In the genomic region with DNA sequence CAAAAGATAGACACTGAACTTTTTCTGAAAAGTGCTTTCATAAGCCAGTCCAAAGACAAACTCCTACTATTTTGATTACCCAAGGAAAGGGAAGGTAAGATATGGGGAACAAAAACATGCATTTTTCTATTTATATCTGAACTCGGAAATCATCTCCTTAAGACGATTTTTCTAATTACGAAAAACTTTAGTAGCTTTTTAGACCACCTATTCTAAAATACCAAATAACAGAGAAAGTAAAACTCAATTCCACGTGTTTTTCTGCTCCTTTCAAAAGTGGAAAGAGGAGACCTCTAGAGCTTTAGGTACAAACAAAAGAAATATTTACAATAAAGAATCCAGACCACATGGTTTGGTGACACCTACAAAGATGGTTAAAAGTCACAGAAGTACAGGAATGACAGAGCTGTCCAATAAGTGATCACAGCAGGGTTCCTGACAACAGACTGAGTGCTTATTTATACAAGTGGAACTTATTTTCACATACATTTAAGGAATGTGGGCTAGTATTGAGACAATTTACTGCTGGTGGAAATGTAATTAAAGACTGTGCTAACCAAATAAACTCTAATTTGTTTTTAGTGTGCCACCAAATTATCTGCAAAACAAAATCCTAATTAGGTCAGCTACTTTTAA, we compare ENCODE assay signal across 8 cellular contexts. TPM values are rescaled to one million over a fixed set of nuclear protein-coding genes. Genes with fewer than 3 reads are reported as not detected.
DNase-seq lines count a peak whose midpoint lies in the region; ATAC-seq lines count a peak whose summit lies in the region.

No MANE protein-coding gene starts in this region.

- ATAC-seq in HG02973 (IDR thresholded peaks at IDR 0.05; ENCODE audit: unreplicated experiment) = no peak

- DNase-seq in H4 (ENCODE audit: low spot score) (peak; percentile 19), SK-N-MC (ENCODE audit: low read depth, low spot score) (no peak), middle frontal gyrus (ENCODE audit: extremely low spot score, low spot score) (no peak), NCI-H1048 (lab: John Stamatoyannopoulos, UW) (no peak), head of caudate nucleus (no peak)

- H3K4me1 ChIP-seq in iPS-15b (ENCODE audit: control insufficient read depth, insufficient read depth, low read length) (peaks cover 18% of the 10 kb centered on the region), skeletal muscle satellite cell (ENCODE audit: control insufficient read depth, insufficient read depth, low read length) (peaks cover 33% of the 10 kb centered on the region)

- H3K4me2 ChIP-seq in skeletal muscle satellite cell (ENCODE audit: low read length) = peak overlapping the region; percentile 88

- H3K36me3 ChIP-seq in SK-N-MC (ENCODE audit: insufficient read depth, low read length) (peaks cover 18% of the 10 kb centered on the region), iPS-15b (ENCODE audit: control insufficient read depth, insufficient read depth, low read length) (no peaks in the 10 kb centered on the region), skeletal muscle satellite cell (ENCODE audit: insufficient read depth, low read length) (peaks cover 6% of the 10 kb centered on the region)

- intact Hi-C loops in head of caudate nucleus (cut with DNase I) = no loop called here

- H3K9me3 ChIP-seq in SK-N-MC (ENCODE audit: low read depth, low read length) = no peaks in the 10 kb centered on the region
- no peaks in the 10 kb centered on the region for H3K9me3 ChIP-seq in iPS-15b (ENCODE audit: control insufficient read depth, insufficient read depth, low read length)
- no peaks in the 10 kb centered on the region for H3K9me3 ChIP-seq in skeletal muscle satellite cell (replicated peaks; ENCODE audit: low read length)

- peak overlapping the region; percentile 95 for H3K4me3 ChIP-seq in SK-N-MC
- peak overlapping the region; percentile 20 for H3K4me3 ChIP-seq in iPS-15b (ENCODE audit: low read depth, low read length)
- peak overlapping the region; percentile 87 for H3K4me3 ChIP-seq in skeletal muscle satellite cell (ENCODE audit: low read length)

- H3K27me3 ChIP-seq in iPS-15b (ENCODE audit: control insufficient read depth, insufficient read depth, low read length) (peaks cover 12% of the 10 kb centered on the region), skeletal muscle satellite cell (ENCODE audit: control insufficient read depth, insufficient read depth, low read length) (no peaks in the 10 kb centered on the region)

- peak overlapping the region; percentile 90 for H3K9ac ChIP-seq in SK-N-MC (ENCODE audit: insufficient read length)
- H3K9ac ChIP-seq in iPS-15b (ENCODE audit: low read depth, low read length) = no peak overlapping the region
- peak overlapping the region; percentile 90 for H3K9ac ChIP-seq in skeletal muscle satellite cell (ENCODE audit: low read depth, low read length)

- H3K27ac ChIP-seq in SK-N-MC = peak overlapping the region; percentile 98

RNA-seq across cellular contexts. Expression of a gene that starts 2.5 kb away (rescaled TPM):
- total RNA-seq in H4 (2014; rRNA removed; shearing (Covaris generic)) = 36.0 and 42.1 TPM in 2 replicates
- 27.4 and 32.3 TPM in 2 replicates for total RNA-seq in skeletal muscle satellite cell (2012; rRNA removed)

Comparison
In these comparisons a context has a peak if more than half of its experiments do, and no peak if none do; other contexts are left out.
1. H3K4me3 ChIP-seq: peak in every context shown above with its lines; median percentile 95 in SK-N-MC; 87 in skeletal muscle satellite cell; 20 in iPS-15b.